1 cellular context compared by ENCODE assay signal in the genomic region with DNA sequence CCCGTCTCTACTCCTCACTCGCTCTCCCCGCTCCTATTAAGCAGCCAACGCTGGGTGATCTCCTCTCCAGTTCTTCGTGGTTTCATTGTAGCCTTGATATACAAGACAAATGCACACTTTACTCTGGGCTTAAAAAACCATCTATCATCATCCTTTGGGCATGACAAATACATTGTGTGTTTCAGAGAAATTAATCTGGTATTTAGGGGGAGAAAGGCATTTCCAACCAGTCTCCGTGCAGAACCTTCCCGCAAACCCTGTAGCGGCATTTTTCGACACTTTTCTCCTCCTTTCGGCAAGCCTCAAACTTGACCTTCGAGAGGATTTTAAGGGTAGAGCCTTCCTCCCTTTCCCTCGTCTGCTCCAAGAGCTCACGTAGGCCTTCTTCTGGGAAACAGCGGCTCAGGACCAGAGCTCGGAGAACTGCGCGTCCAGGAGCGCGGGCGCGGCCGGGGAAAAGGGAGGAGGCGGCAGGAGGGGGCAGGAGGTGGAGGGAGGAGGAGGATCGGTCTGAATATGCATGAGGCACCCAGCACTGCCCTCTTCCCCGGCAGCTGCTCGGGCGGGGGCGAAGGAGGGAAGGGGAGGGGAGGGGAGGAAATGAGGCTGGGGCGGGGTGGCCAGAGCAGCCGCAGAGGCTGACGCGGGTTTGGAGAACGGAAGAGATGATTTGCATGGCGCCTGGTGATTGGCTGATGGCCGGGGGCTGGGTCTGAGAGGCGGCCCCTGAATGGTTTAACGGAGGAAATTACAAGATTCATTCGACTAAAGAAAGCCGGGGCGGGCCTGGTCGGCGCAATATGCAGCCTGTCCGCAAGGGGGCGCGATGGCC.
TF ChIP-seq lines count a peak whose summit lies in the region.

No MANE protein-coding gene starts in this region.

TF ChIP-seq in HepG2, 621 proteins besides CTCF, POLR2A, EP300 and RAD21 (continued from another document and continues in another):
- TF ChIP-seq, protein P1, sequence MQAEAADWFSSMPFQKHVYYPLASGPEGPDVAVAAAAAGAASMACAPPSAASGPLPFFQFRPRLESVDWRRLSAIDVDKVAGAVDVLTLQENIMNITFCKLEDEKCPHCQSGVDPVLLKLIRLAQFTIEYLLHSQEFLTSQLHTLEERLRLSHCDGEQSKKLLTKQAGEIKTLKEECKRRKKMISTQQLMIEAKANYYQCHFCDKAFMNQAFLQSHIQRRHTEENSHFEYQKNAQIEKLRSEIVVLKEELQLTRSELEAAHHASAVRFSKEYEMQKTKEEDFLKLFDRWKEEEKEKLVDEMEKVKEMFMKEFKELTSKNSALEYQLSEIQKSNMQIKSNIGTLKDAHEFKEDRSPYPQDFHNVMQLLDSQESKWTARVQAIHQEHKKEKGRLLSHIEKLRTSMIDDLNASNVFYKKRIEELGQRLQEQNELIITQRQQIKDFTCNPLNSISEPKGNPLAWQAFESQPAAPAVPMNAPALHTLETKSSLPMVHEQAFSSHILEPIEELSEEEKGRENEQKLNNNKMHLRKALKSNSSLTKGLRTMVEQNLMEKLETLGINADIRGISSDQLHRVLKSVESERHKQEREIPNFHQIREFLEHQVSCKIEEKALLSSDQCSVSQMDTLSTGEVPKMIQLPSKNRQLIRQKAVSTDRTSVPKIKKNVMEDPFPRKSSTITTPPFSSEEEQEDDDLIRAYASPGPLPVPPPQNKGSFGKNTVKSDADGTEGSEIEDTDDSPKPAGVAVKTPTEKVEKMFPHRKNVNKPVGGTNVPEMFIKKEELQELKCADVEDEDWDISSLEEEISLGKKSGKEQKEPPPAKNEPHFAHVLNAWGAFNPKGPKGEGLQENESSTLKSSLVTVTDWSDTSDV (CRISPR knock-in tag; IDR thresholded peaks at IDR 0.05) = no peak
- no peak for TF ChIP-seq ZNF781 (CRISPR knock-in tag; IDR thresholded peaks at IDR 0.05; ENCODE audit: borderline replicate concordance, not compliant biosample characterization)
- TF ChIP-seq CEBPG (CRISPR knock-in tag; IDR thresholded peaks at IDR 0.05) = no peak
- TF ChIP-seq KDM3A (CRISPR knock-in tag; IDR thresholded peaks at IDR 0.05; ENCODE audit: low read depth) = no peak
- TF ChIP-seq SRSF4 (IDR thresholded peaks at IDR 0.05; ENCODE audit: low read depth, low read length, poor library complexity, severe bottlenecking) = no peak
- no peak for TF ChIP-seq SRSF9 (IDR thresholded peaks at IDR 0.05; ENCODE audit: borderline replicate concordance, insufficient read depth, low read depth, low read length, poor library complexity, severe bottlenecking)
- peak; percentile 23 for TF ChIP-seq ASH2L (IDR thresholded peaks at IDR 0.05; ENCODE audit: insufficient read length, low read depth, low read length)
- no peak for TF ChIP-seq TBX3 (IDR thresholded peaks at IDR 0.05; ENCODE audit: borderline replicate concordance)
- TF ChIP-seq, protein P2, sequence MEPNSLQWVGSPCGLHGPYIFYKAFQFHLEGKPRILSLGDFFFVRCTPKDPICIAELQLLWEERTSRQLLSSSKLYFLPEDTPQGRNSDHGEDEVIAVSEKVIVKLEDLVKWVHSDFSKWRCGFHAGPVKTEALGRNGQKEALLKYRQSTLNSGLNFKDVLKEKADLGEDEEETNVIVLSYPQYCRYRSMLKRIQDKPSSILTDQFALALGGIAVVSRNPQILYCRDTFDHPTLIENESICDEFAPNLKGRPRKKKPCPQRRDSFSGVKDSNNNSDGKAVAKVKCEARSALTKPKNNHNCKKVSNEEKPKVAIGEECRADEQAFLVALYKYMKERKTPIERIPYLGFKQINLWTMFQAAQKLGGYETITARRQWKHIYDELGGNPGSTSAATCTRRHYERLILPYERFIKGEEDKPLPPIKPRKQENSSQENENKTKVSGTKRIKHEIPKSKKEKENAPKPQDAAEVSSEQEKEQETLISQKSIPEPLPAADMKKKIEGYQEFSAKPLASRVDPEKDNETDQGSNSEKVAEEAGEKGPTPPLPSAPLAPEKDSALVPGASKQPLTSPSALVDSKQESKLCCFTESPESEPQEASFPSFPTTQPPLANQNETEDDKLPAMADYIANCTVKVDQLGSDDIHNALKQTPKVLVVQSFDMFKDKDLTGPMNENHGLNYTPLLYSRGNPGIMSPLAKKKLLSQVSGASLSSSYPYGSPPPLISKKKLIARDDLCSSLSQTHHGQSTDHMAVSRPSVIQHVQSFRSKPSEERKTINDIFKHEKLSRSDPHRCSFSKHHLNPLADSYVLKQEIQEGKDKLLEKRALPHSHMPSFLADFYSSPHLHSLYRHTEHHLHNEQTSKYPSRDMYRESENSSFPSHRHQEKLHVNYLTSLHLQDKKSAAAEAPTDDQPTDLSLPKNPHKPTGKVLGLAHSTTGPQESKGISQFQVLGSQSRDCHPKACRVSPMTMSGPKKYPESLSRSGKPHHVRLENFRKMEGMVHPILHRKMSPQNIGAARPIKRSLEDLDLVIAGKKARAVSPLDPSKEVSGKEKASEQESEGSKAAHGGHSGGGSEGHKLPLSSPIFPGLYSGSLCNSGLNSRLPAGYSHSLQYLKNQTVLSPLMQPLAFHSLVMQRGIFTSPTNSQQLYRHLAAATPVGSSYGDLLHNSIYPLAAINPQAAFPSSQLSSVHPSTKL (CRISPR knock-in tag; IDR thresholded peaks at IDR 0.05) = no peak
- no peak for TF ChIP-seq ZSCAN20 (CRISPR knock-in tag; IDR thresholded peaks at IDR 0.05; ENCODE audit: borderline replicate concordance)
- no peak for TF ChIP-seq TOE1 (CRISPR knock-in tag; IDR thresholded peaks at IDR 0.05)
- no peak for TF ChIP-seq SPEN (CRISPR knock-in tag; IDR thresholded peaks at IDR 0.05; ENCODE audit: low read depth)
- no peak for TF ChIP-seq SRY (CRISPR knock-in tag; IDR thresholded peaks at IDR 0.05)
- no peak for TF ChIP-seq ZBTB20 (CRISPR knock-in tag; IDR thresholded peaks at IDR 0.05; ENCODE audit: borderline replicate concordance, low read depth)
- TF ChIP-seq ZNF749 (CRISPR knock-in tag; IDR thresholded peaks at IDR 0.05; ENCODE audit: borderline replicate concordance) = no peak
- 0 out of 2 replicates have a peak, but pooled peaks have one; percentile 64 for TF ChIP-seq ZNF563 (CRISPR knock-in tag; IDR thresholded peaks at IDR 0.05)
- TF ChIP-seq ZNF552 (CRISPR knock-in tag; IDR thresholded peaks at IDR 0.05; ENCODE audit: borderline replicate concordance) = no peak
- TF ChIP-seq, protein P3, sequence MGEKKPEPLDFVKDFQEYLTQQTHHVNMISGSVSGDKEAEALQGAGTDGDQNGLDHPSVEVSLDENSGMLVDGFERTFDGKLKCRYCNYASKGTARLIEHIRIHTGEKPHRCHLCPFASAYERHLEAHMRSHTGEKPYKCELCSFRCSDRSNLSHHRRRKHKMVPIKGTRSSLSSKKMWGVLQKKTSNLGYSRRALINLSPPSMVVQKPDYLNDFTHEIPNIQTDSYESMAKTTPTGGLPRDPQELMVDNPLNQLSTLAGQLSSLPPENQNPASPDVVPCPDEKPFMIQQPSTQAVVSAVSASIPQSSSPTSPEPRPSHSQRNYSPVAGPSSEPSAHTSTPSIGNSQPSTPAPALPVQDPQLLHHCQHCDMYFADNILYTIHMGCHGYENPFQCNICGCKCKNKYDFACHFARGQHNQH (CRISPR knock-in tag; IDR thresholded peaks at IDR 0.05) = no peak
- TF ChIP-seq FOXP1 (IDR thresholded peaks at IDR 0.05) = no peak
- TF ChIP-seq FOXP1 (CRISPR knock-in tag; IDR thresholded peaks at IDR 0.05) = no peak
- no peak for TF ChIP-seq GABPA (IDR thresholded peaks at IDR 0.05; ENCODE audit: low read depth, low read length)
- TF ChIP-seq GABPA (CRISPR knock-in tag; IDR thresholded peaks at IDR 0.05; ENCODE audit: low read depth) = peak; percentile 45; the same call in 1 of the 2 replicates
- TF ChIP-seq SYNCRIP (IDR thresholded peaks at IDR 0.05; ENCODE audit: insufficient read depth, low read depth, low read length) = no peak
- no peak for TF ChIP-seq CC2D1A (CRISPR knock-in tag; IDR thresholded peaks at IDR 0.05)
- TF ChIP-seq, protein P4, sequence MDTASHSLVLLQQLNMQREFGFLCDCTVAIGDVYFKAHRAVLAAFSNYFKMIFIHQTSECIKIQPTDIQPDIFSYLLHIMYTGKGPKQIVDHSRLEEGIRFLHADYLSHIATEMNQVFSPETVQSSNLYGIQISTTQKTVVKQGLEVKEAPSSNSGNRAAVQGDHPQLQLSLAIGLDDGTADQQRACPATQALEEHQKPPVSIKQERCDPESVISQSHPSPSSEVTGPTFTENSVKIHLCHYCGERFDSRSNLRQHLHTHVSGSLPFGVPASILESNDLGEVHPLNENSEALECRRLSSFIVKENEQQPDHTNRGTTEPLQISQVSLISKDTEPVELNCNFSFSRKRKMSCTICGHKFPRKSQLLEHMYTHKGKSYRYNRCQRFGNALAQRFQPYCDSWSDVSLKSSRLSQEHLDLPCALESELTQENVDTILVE (CRISPR knock-in tag; IDR thresholded peaks at IDR 0.05) = no peak
- TF ChIP-seq, protein P5, sequence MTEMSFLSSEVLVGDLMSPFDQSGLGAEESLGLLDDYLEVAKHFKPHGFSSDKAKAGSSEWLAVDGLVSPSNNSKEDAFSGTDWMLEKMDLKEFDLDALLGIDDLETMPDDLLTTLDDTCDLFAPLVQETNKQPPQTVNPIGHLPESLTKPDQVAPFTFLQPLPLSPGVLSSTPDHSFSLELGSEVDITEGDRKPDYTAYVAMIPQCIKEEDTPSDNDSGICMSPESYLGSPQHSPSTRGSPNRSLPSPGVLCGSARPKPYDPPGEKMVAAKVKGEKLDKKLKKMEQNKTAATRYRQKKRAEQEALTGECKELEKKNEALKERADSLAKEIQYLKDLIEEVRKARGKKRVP (CRISPR knock-in tag; IDR thresholded peaks at IDR 0.05) = 0 out of 4 replicates have a peak, but pooled peaks of 1 of the 2 experiments have one; percentile 13
- no peak for TF ChIP-seq ZNF652 (CRISPR knock-in tag; IDR thresholded peaks at IDR 0.05; ENCODE audit: borderline replicate concordance, low read depth)
- TF ChIP-seq ZNF20 (CRISPR knock-in tag; IDR thresholded peaks at IDR 0.05) = no peak
- no peak for TF ChIP-seq HNRNPUL1 (IDR thresholded peaks at IDR 0.05; ENCODE audit: low read depth, low read length)
- no peak for TF ChIP-seq SMAD1 (CRISPR knock-in tag; IDR thresholded peaks at IDR 0.05; ENCODE audit: borderline replicate concordance, low read depth)
- TF ChIP-seq ZNF747 (CRISPR knock-in tag; IDR thresholded peaks at IDR 0.05; ENCODE audit: borderline replicate concordance) = no peak
- no peak for TF ChIP-seq ZFP36 (IDR thresholded peaks at IDR 0.05; ENCODE audit: borderline replicate concordance, low read depth, low read length, partially characterized antibody)
- TF ChIP-seq BORCS8-MEF2B (CRISPR knock-in tag; IDR thresholded peaks at IDR 0.05) = peak; percentile 62; the same call in 1 of the 2 replicates
- no peak for TF ChIP-seq ZNF567 (CRISPR knock-in tag; IDR thresholded peaks at IDR 0.05; ENCODE audit: borderline replicate concordance)
- peak; percentile 97 for TF ChIP-seq MAZ (IDR thresholded peaks at IDR 0.05; ENCODE audit: borderline replicate concordance, low read depth, low read length)
- peak; percentile 77; the same call in 1 of the 2 replicates for TF ChIP-seq MAZ (CRISPR knock-in tag; IDR thresholded peaks at IDR 0.05; ENCODE audit: low read depth)
- TF ChIP-seq NFATC3 (CRISPR knock-in tag; IDR thresholded peaks at IDR 0.05) = no peak
- TF ChIP-seq NFE2L1 (CRISPR knock-in tag; IDR thresholded peaks at IDR 0.05; ENCODE audit: borderline replicate concordance) = no peak
- TF ChIP-seq, protein P6, sequence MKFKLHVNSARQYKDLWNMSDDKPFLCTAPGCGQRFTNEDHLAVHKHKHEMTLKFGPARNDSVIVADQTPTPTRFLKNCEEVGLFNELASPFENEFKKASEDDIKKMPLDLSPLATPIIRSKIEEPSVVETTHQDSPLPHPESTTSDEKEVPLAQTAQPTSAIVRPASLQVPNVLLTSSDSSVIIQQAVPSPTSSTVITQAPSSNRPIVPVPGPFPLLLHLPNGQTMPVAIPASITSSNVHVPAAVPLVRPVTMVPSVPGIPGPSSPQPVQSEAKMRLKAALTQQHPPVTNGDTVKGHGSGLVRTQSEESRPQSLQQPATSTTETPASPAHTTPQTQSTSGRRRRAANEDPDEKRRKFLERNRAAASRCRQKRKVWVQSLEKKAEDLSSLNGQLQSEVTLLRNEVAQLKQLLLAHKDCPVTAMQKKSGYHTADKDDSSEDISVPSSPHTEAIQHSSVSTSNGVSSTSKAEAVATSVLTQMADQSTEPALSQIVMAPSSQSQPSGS (CRISPR knock-in tag; IDR thresholded peaks at IDR 0.05) = no peak
- TF ChIP-seq CREB1 (IDR thresholded peaks at IDR 0.05) = no peak
- TF ChIP-seq CREB1 (CRISPR knock-in tag; IDR thresholded peaks at IDR 0.05) = peak; percentile 45; the same call in 1 of the 2 replicates
- no peak for TF ChIP-seq ZNF614 (CRISPR knock-in tag; IDR thresholded peaks at IDR 0.05; ENCODE audit: borderline replicate concordance)
- TF ChIP-seq PPARG (CRISPR knock-in tag; conservative IDR thresholded peaks at IDR 0.05) = no peak
- no peak for TF ChIP-seq ZNF569 (CRISPR knock-in tag; IDR thresholded peaks at IDR 0.05; ENCODE audit: borderline replicate concordance)
- no peak for TF ChIP-seq JDP2 (CRISPR knock-in tag; IDR thresholded peaks at IDR 0.05; ENCODE audit: borderline replicate concordance)
- no peak for TF ChIP-seq SKI (IDR thresholded peaks at IDR 0.05; ENCODE audit: partially characterized antibody)
- TF ChIP-seq, protein P7, sequence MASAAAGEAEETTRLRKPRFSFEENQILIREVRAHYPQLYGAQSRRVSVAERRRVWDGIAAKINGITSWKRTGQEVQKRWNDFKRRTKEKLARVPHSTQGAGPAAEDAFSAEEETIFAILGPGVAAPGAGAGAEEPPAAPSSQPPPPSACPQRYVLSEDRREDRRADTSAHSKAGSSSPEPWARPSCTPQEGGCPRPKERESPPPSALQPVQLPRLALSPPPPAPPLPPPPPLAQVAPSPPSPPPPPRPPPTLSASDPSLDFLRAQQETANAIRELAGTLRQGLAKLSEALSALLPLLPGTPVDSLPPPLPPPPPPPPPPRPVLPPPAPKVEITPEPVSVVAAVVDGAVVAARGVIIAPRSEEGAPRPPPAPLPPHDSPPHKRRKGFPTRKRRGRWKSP (CRISPR knock-in tag; IDR thresholded peaks at IDR 0.05) = 0 out of 2 replicates have a peak, but pooled peaks have one; percentile 34
- TF ChIP-seq SUZ12 (IDR thresholded peaks at IDR 0.05; ENCODE audit: low read depth, low read length) = no peak
- 0 out of 2 replicates have a peak, but pooled peaks have one; percentile 17 for TF ChIP-seq SMAD3 (CRISPR knock-in tag; IDR thresholded peaks at IDR 0.05)
- TF ChIP-seq, protein P8, sequence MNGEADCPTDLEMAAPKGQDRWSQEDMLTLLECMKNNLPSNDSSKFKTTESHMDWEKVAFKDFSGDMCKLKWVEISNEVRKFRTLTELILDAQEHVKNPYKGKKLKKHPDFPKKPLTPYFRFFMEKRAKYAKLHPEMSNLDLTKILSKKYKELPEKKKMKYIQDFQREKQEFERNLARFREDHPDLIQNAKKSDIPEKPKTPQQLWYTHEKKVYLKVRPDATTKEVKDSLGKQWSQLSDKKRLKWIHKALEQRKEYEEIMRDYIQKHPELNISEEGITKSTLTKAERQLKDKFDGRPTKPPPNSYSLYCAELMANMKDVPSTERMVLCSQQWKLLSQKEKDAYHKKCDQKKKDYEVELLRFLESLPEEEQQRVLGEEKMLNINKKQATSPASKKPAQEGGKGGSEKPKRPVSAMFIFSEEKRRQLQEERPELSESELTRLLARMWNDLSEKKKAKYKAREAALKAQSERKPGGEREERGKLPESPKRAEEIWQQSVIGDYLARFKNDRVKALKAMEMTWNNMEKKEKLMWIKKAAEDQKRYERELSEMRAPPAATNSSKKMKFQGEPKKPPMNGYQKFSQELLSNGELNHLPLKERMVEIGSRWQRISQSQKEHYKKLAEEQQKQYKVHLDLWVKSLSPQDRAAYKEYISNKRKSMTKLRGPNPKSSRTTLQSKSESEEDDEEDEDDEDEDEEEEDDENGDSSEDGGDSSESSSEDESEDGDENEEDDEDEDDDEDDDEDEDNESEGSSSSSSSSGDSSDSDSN (CRISPR knock-in tag; IDR thresholded peaks at IDR 0.05) = no peak
- TF ChIP-seq NFYC (CRISPR knock-in tag; IDR thresholded peaks at IDR 0.05) = peak; percentile 72
- TF ChIP-seq RXRB (CRISPR knock-in tag; IDR thresholded peaks at IDR 0.05; ENCODE audit: borderline replicate concordance) = no peak
